ENCODE assay signal across 15 cellular contexts in the genomic region with DNA sequence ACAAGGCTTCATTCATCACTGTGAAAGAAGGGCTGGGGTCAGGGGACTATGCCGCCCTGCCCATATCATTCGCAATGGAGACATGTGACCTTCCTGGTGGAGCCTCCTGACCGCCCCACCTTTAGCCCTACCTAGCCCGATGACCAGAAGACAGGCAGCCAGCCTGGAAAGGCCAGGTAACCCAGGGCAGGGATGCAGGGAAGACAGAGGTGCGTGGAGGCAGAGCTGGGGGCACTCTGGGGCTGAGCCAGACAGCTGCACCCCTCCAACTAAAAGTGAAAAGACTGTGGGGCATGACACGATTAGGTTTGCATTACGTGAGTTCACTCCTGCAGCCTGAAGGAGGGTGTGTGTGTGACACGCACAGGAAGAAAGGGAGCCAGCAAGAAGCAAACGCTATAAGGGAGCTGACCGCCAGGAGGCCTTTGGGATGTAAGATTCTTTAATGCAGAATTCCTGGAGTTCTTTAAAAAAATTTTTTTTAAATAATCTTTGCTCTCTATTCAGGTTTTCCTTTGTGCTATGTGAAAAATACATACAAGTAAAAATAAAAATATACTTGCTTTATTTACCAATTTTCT. TPM values are rescaled to one million over a fixed set of nuclear protein-coding genes. Genes with fewer than 3 reads are reported as not detected.
DNase-seq lines count a peak whose midpoint lies in the region; ATAC-seq, FAIRE-seq and TF ChIP-seq lines count a peak whose summit lies in the region.
"Had no signal": no experiment of that assay in that cellular context is flagged by ENCODE, and none has a peak within 500 bp of the region (broad histone marks: within the 10 kb centered on the region; RNA-seq: fewer than 3 reads in every experiment).

No MANE protein-coding gene starts in this region.

- H3K36me3 ChIP-seq in GM23338 (ENCODE audit: insufficient read depth) (no peaks in the 10 kb centered on the region), NT2/D1 (ENCODE audit: insufficient read depth, insufficient read length, low read length) (peaks cover 8% of the 10 kb centered on the region), endodermal cell (ENCODE audit: control insufficient read depth, insufficient read depth, low read length) (peaks cover 19% of the 10 kb centered on the region), sigmoid colon (peaks cover 5 to 35% (median 9%) of the 10 kb centered on the region in 4 donors)

- H3K9me3 ChIP-seq in NT2/D1 (ENCODE audit: insufficient read depth, low read length) (peaks cover 5% of the 10 kb centered on the region; the same call in 1 of the 2 replicates), endodermal cell (ENCODE audit: control insufficient read depth, low read length) (no peaks in the 10 kb centered on the region), sigmoid colon (no peaks in the 10 kb centered on the region)

- FAIRE-seq in urothelium cell line (lab: Jason Lieb, UNC): no peak
- FAIRE-seq: GM18507 had no signal

- H3K36me3 Mint-ChIP-seq in GM23338 (ENCODE audit: low read depth) (peaks cover 6% of the 10 kb centered on the region), endodermal cell (ENCODE audit: low read depth) (peaks cover 36% of the 10 kb centered on the region)

- TF ChIP-seq CTCF in GM23338 (conservative IDR thresholded peaks at IDR 0.05; ENCODE audit: low read depth in 2 of 2): peak; percentile 34 to 40
- TF ChIP-seq CTCF in endodermal cell (conservative IDR thresholded peaks at IDR 0.05): peak; percentile 61
- peak in 1 of 4 experiments; percentile 9 for TF ChIP-seq CTCF in sigmoid colon (IDR thresholded peaks at IDR 0.05)

- H3K4me3 Mint-ChIP-seq in GM23338 (no peak overlapping the region), endodermal cell (no peak overlapping the region)
- H3K4me3 Mint-ChIP-seq: stimulated activated naive B cell treated with anti-CD40 and anti-IgM and Interleukin-4, amounts not matched to agents 10 μg/mL and 1 μg/mL and 100 μg/mL, for 72 hours had no signal

- no peak overlapping the region for H3K27ac Mint-ChIP-seq in GM23338
- no peak overlapping the region for H3K27ac Mint-ChIP-seq in endodermal cell
- H3K27ac Mint-ChIP-seq: CD4-positive, CD25-positive, alpha-beta regulatory T cell; stimulated activated naive B cell treated with anti-CD40 and anti-IgM and Interleukin-4, amounts not matched to agents 10 μg/mL and 1 μg/mL and 100 μg/mL, for 72 hours had no signal

- intact Hi-C loops in sigmoid colon (cut with DNase I): no loop called here

- H3K9ac ChIP-seq in NT2/D1 (ENCODE audit: insufficient read length, low read depth): peak overlapping the region; percentile 63
- H3K9ac ChIP-seq in endodermal cell (ENCODE audit: extremely low read depth, low read length, poor library complexity, severe bottlenecking): no peak overlapping the region

- no peak overlapping the region for H2AFZ ChIP-seq in GM23338
- H2AFZ ChIP-seq: PC-9 had no signal

- H3K4me1 Mint-ChIP-seq in GM23338 (peaks cover 20% of the 10 kb centered on the region), endodermal cell (no peaks in the 10 kb centered on the region)

- no peak for TF ChIP-seq EP300 in sigmoid colon (IDR thresholded peaks at IDR 0.05)

- H3K27me3 ChIP-seq in GM23338 (ENCODE audit: insufficient read depth): peaks cover 24% of the 10 kb centered on the region
- peaks cover 26% of the 10 kb centered on the region for H3K27me3 ChIP-seq in NT2/D1 (ENCODE audit: insufficient read depth, insufficient read length)
- peaks cover 7% of the 10 kb centered on the region for H3K27me3 ChIP-seq in endodermal cell (ENCODE audit: control insufficient read depth, insufficient read depth, low read length, poor library complexity, severe bottlenecking)
- no peaks in the 10 kb centered on the region for H3K27me3 ChIP-seq in sigmoid colon

- H3F3A ChIP-seq in GM23338 (replicated peaks; ENCODE audit: low read depth): peaks cover 4% of the 10 kb centered on the region; the same call in 1 of the 2 replicates

- H3K9me3 Mint-ChIP-seq in GM23338 (peaks cover 3% of the 10 kb centered on the region; the same call in 1 of the 3 replicates), endodermal cell (no peaks in the 10 kb centered on the region)
- H3K9me3 Mint-ChIP-seq: CD4-positive, CD25-positive, alpha-beta regulatory T cell; stimulated activated naive B cell treated with anti-CD40 and anti-IgM and Interleukin-4, amounts not matched to agents 10 μg/mL and 1 μg/mL and 100 μg/mL, for 72 hours had no signal

- no peaks in the 10 kb centered on the region for H3K79me2 ChIP-seq in GM23338 (replicated peaks; ENCODE audit: insufficient read depth)

- 87 to 90% methylated on average over 6 to 10 of the region's 10 CpGs for WGBS in endodermal cell (ENCODE audit: insufficient coverage in 1 of 2, insufficient read length in 1 of 2), 2 experiments
- WGBS in sigmoid colon, 2 donors: 42 to 80% methylated on average over 10 of the region's 10 CpGs

- no peak for ATAC-seq in GM23338
- ATAC-seq in GM19397 (IDR thresholded peaks at IDR 0.05; ENCODE audit: unreplicated experiment): no peak
- ATAC-seq: stimulated activated naive B cell treated with anti-CD40 and anti-IgM and Interleukin-4, amounts not matched to agents 10 μg/mL and 1 μg/mL and 100 μg/mL, for 72 hours had no signal

- TF ChIP-seq POLR2A in sigmoid colon (IDR thresholded peaks at IDR 0.05): no peak

- peaks cover 7% of the 10 kb centered on the region; the same call in 1 of the 2 replicates for H3K4me1 ChIP-seq in GM23338 (ENCODE audit: insufficient read depth)
- peaks cover 11% of the 10 kb centered on the region for H3K4me1 ChIP-seq in NT2/D1 (ENCODE audit: insufficient read depth, insufficient read length)
- H3K4me1 ChIP-seq in endodermal cell (ENCODE audit: control insufficient read depth, insufficient read depth, low read length): no peaks in the 10 kb centered on the region
- H3K4me1 ChIP-seq in sigmoid colon: peaks cover 0 to 47% (median 41%) of the 10 kb centered on the region in 4 donors

- H3K27ac ChIP-seq in GM23338 (ENCODE audit: low read depth) (no peak overlapping the region), endodermal cell (ENCODE audit: low read depth, low read length) (peak overlapping the region; percentile 71), sigmoid colon (peak overlapping the region; percentile 32 to 83 (median 68))
- H3K27ac ChIP-seq: PC-9 had no signal

- H4K20me1 ChIP-seq in GM23338 (replicated peaks; ENCODE audit: insufficient read depth): no peaks in the 10 kb centered on the region

- H3K4me3 ChIP-seq in GM23338 (no peak overlapping the region), NT2/D1 (ENCODE audit: insufficient read length, low read depth) (no peak overlapping the region), endodermal cell (ENCODE audit: low read length) (no peak overlapping the region), sigmoid colon (no peak overlapping the region)
- H3K4me3 ChIP-seq: HAP-1, PC-9 had no signal

- H3K27me3 Mint-ChIP-seq in GM23338 (ENCODE audit: insufficient read depth, low read depth, poor library complexity) (peaks cover 29% of the 10 kb centered on the region), endodermal cell (ENCODE audit: insufficient read depth) (peaks cover 20% of the 10 kb centered on the region)

- DNase-seq in GM23338 (ENCODE audit: low spot score) (peak; percentile 70), NT2/D1 (ENCODE audit: low read depth, low spot score) (no peak), endodermal cell (peak; percentile 75), sigmoid colon (no peak), amniotic stem cell (lab: John Stamatoyannopoulos, UW) (no peak), urothelium cell line (ENCODE audit: low spot score) (no peak)
- DNase-seq: activated CD4-positive, CD25-positive, alpha-beta regulatory T cell treated with anti-CD3 and anti-CD28 coated beads, Interleukin-2, amount 50 U/mL, for 72 hours; CD4-positive, CD25-positive, alpha-beta regulatory T cell; PC-9; stimulated activated CD4-positive, alpha-beta T cell treated with anti-CD3 and anti-CD28 coated beads, Interleukin-4, amount 100 ng/mL, for 4 hours; stimulated activated naive B cell treated with anti-CD40 and anti-IgM and Interleukin-4, amounts not matched to agents 10 μg/mL and 1 μg/mL and 100 μg/mL, for 72 hours; T-helper 1 cell had no signal

- no peak overlapping the region for H3K4me2 ChIP-seq in GM23338
- H3K4me2 ChIP-seq: PC-9 had no signal

- no peaks in the 10 kb centered on the region for H3K9me2 ChIP-seq in GM23338 (ENCODE audit: insufficient read depth)

RNA-seq across cellular contexts. Expression of a gene that starts 3.7 kb away (rescaled TPM):
- total RNA-seq in GM23338 (2014; rRNA removed; shearing (Covaris generic)): 76.3 and 85.5 TPM in 2 replicates
- polyA plus RNA-seq in GM23338 (2016; fragmentation: Nextera tagmentation; extraction: Ambion mirVana) (38.8 and 42.7 TPM in 2 replicates), sigmoid colon (10 to 100 TPM; 40.7 to 59.2 (median 52.3) TPM)
- total RNA-seq in endodermal cell (10 to 100 TPM; 17.8 to 26.3 TPM), sigmoid colon (10 to 100 TPM; 13.2 to 27.3 (median 18.1) TPM)
- polyA plus RNA-seq in endodermal cell (2013, experiment 1 of 2): 302 TPM
- 279 TPM for polyA plus RNA-seq in endodermal cell (2013, experiment 2 of 2)

RNA-seq across cellular contexts. Expression of a gene that starts 40.1 kb away (rescaled TPM):
- total RNA-seq in GM23338 (2014; rRNA removed; shearing (Covaris generic)): 17.0 and 29.7 TPM in 2 replicates
- polyA plus RNA-seq in GM23338 (2016; fragmentation: Nextera tagmentation; extraction: Ambion mirVana): 35.9 and 36.3 TPM in 2 replicates
- total RNA-seq in endodermal cell: 10 to 100 TPM; 40.9 to 46.4 TPM
- polyA plus RNA-seq in endodermal cell (2013, experiment 1 of 2): 42.6 TPM
- 38.0 TPM for polyA plus RNA-seq in endodermal cell (2013, experiment 2 of 2)
- total RNA-seq in sigmoid colon: 10 to 100 TPM; 32.2 to 57.3 (median 45.3) TPM
- 10 to 100 TPM; 26.4 to 40.6 (median 28.0) TPM for polyA plus RNA-seq in sigmoid colon

RNA-seq across cellular contexts. Expression of a gene that starts 44.8 kb away (rescaled TPM):
- 4.6 TPM in 2 replicates for total RNA-seq in GM23338 (2014; rRNA removed; shearing (Covaris generic))
- polyA plus RNA-seq in GM23338 (2016; fragmentation: Nextera tagmentation; extraction: Ambion mirVana) (2.2 and 2.3 TPM in 2 replicates), sigmoid colon (1 to 10 TPM; 3.7 to 7.1 (median 4.2) TPM)
- total RNA-seq in endodermal cell (10 to 100 TPM in 1 of 2 donors, 1 to 10 TPM in 1; 9.7 to 13.5 TPM), sigmoid colon (10 to 100 TPM in 1 of 4 donors, 1 to 10 TPM in 3; 7.7 to 11.8 (median 9.2) TPM)
- polyA plus RNA-seq in endodermal cell (2013, experiment 1 of 2): 5.6 TPM
- 4.9 TPM for polyA plus RNA-seq in endodermal cell (2013, experiment 2 of 2)

Comparison
In these comparisons a context has a peak if more than half of its experiments do, and no peak if none do; other contexts are left out.
1. DNase-seq: peak in GM23338 (single experiment) and endodermal cell (single experiment); none in NT2/D1 (single experiment), sigmoid colon (single experiment), amniotic stem cell (single experiment) and urothelium cell line (single experiment).